ENCODE assay signal across 23 cellular contexts in genomic region chr22:49020314-49020713, GRCh38.
A peak's percentile ranks its signal among the peaks of the same experiment; 100 is the strongest.
DNase-seq lines count a peak whose midpoint lies in the region; ATAC-seq, FAIRE-seq and TF ChIP-seq lines count a peak whose summit lies in the region.
"Had no signal": no experiment of that assay in that cellular context is flagged by ENCODE, and none has a peak within 500 bp of the region (broad histone marks: within the 10 kb centered on the region; RNA-seq: fewer than 3 reads in every experiment).

No MANE protein-coding gene starts in this region.

- no peak for FAIRE-seq in HepG2 (lab: Jason Lieb, UNC)
- FAIRE-seq in frontal cortex (lab: Jason Lieb, UNC): no peak
- FAIRE-seq: A204.1, GM12891, GM19239 had no signal

- ATAC-seq in lower lobe of right lung: no peak
- no peak for ATAC-seq in sciatic nerve
- no peak for ATAC-seq in HepG2

- DNase-seq in chondrocyte (ENCODE audit: low spot score) (peak; percentile 21), coronary artery (ENCODE audit: low spot score) (peak; percentile 21), lower lobe of right lung (peak; percentile 14), sciatic nerve (ENCODE audit: low spot score) (peak; percentile 5), HepG2 (ENCODE audit: low spot score) (no peak), mesendoderm (no peak), GM19240 (ENCODE audit: insufficient read length, low spot score) (no peak), frontal cortex (ENCODE audit: low spot score in 2 of 2) (no peak)
- DNase-seq: ACHN; BE2C; C1 segment of cervical spinal cord; CD4-positive, CD25-positive, alpha-beta regulatory T cell; COR-L47; DMS 273 treated with DMSO at 0.1 percent for 48 hours; DMS53; DND-41; EL; GM23248 had no signal

- TF ChIP-seq RAD21 in HepG2 (CRISPR knock-in tag; IDR thresholded peaks at IDR 0.05): no peak

- peaks cover 3% of the 10 kb centered on the region for H3K27me3 Mint-ChIP-seq in chondrocyte (ENCODE audit: low read depth)
- H3K27me3 Mint-ChIP-seq: CD4-positive, CD25-positive, alpha-beta regulatory T cell had no signal

- no peak overlapping the region for H3K4ac ChIP-seq in mesendoderm (ENCODE audit: low read depth, low read length)

- H3K23ac ChIP-seq in mesendoderm (ENCODE audit: low read length): no peak overlapping the region

- no TSS peak for BruUV-seq in HepG2 (replicated peaks; lab: Mats Ljungman, UMichigan)

- no peak for TF ChIP-seq POLR2A in HepG2 (IDR thresholded peaks at IDR 0.05; ENCODE audit: insufficient read depth in 1 of 2, low read depth in 2 of 2, low read length in 2 of 2)

- H3K79me1 ChIP-seq in mesendoderm (ENCODE audit: low read length): no peaks in the 10 kb centered on the region

- no peaks in the 10 kb centered on the region for H3K9me3 ChIP-seq in lower lobe of right lung
- no peaks in the 10 kb centered on the region for H3K9me3 ChIP-seq in HepG2 (ENCODE audit: low read length)
- H3K9me3 ChIP-seq: BE2C, HAP-1 had no signal

- peaks cover 8% of the 10 kb centered on the region for H3K4me1 ChIP-seq in lower lobe of right lung
- peaks cover 15% of the 10 kb centered on the region for H3K4me1 ChIP-seq in HepG2 (ENCODE audit: insufficient read depth, low read length)
- no peaks in the 10 kb centered on the region for H3K4me1 ChIP-seq in mesendoderm (ENCODE audit: control insufficient read depth, low read depth, low read length)
- H3K4me1 ChIP-seq: BE2C, HAP-1 had no signal

- H3K18ac ChIP-seq in mesendoderm (ENCODE audit: low read length): no peak overlapping the region

- POLR2A ChIA-PET in HepG2 (lab: Yijun Ruan, JAX): no interaction called here

- H3K4me1 Mint-ChIP-seq in chondrocyte (ENCODE audit: low read depth): no peaks in the 10 kb centered on the region
- H3K4me1 Mint-ChIP-seq: CD4-positive, CD25-positive, alpha-beta regulatory T cell; CD8-positive, alpha-beta memory T cell had no signal

- no peak overlapping the region for H2AFZ ChIP-seq in HepG2 (ENCODE audit: low read length)
- H2AFZ ChIP-seq: GM23248 had no signal

- no peaks in the 10 kb centered on the region for H3K36me3 Mint-ChIP-seq in chondrocyte (ENCODE audit: low read depth)
- H3K36me3 Mint-ChIP-seq: CD4-positive, CD25-positive, alpha-beta regulatory T cell; CD8-positive, alpha-beta memory T cell had no signal

- no peak overlapping the region for H2BK15ac ChIP-seq in mesendoderm (replicated peaks; ENCODE audit: low read depth)

- no peaks in the 10 kb centered on the region for H4K20me1 ChIP-seq in HepG2 (ENCODE audit: insufficient read depth, low read length)

- no peak overlapping the region for H2AK5ac ChIP-seq in mesendoderm (ENCODE audit: low read length)

- no peak overlapping the region for H3K4me3 ChIP-seq in coronary artery
- no peak overlapping the region for H3K4me3 ChIP-seq in lower lobe of right lung
- H3K4me3 ChIP-seq in HepG2 (replicated peaks in 1 of 3; ENCODE audit: insufficient read depth in 1 of 3, low read depth in 2 of 3, low read length in 3 of 3): no peak overlapping the region
- no peak overlapping the region for H3K4me3 ChIP-seq in mesendoderm (ENCODE audit: low read length)
- H3K4me3 ChIP-seq: GM23248, HAP-1 had no signal

- H4K5ac ChIP-seq in mesendoderm (ENCODE audit: low read length): no peak overlapping the region

- TF ChIP-seq EP300 in HepG2 (IDR thresholded peaks at IDR 0.05; ENCODE audit: low read depth in 2 of 2, low read length in 2 of 2) (no peak), HepG2 (CRISPR knock-in tag; IDR thresholded peaks at IDR 0.05; ENCODE audit: borderline replicate concordance) (no peak)

- no peak overlapping the region for H3K4me2 ChIP-seq in HepG2 (ENCODE audit: low read depth, low read length)
- no peak overlapping the region for H3K4me2 ChIP-seq in mesendoderm (ENCODE audit: low read length)

- no peak overlapping the region for H4K8ac ChIP-seq in mesendoderm (ENCODE audit: low read depth, low read length)

- no peak overlapping the region for H3K56ac ChIP-seq in mesendoderm (ENCODE audit: low read length)

- WGBS in HepG2 (ENCODE audit: low lambda C conversion rate): 19% methylated on average over 7 of the region's 7 CpGs
- WGBS in mesendoderm (ENCODE audit: extremely low coverage, insufficient coverage, low lambda C conversion rate): no CpG with 5 or more reads among the region's 7 CpGs

- H3K27ac ChIP-seq in coronary artery (no peak overlapping the region), lower lobe of right lung (no peak overlapping the region), HepG2 (ENCODE audit: extremely low read length, insufficient read depth, low read length) (no peak overlapping the region), mesendoderm (ENCODE audit: low read depth, low read length) (no peak overlapping the region)
- H3K27ac ChIP-seq: GM23248 had no signal

- CTCF ChIA-PET in HepG2 (lab: Yijun Ruan, JAX; ENCODE audit: low intra/inter-chr PET ratio, low total read pairs): no interaction called here

- no peak overlapping the region for H3K9ac ChIP-seq in HepG2 (ENCODE audit: insufficient read depth, low read depth, low read length)
- H3K9ac ChIP-seq in mesendoderm (ENCODE audit: low read length): no peak overlapping the region
- H3K9ac ChIP-seq: GM23248 had no signal

- in situ Hi-C loops in HepG2 (cut with HindIII; ENCODE audit: extremely low pct_ligation_motif_present, low pct_unique_long_range_greater_than_20kb): no loop called here

- TF ChIP-seq CTCF in chondrocyte (IDR thresholded peaks at IDR 0.05) (no peak), coronary artery (IDR thresholded peaks at IDR 0.05) (no peak), lower lobe of right lung (IDR thresholded peaks at IDR 0.05) (no peak), HepG2 (CRISPR knock-in tag; IDR thresholded peaks at IDR 0.05) (no peak)

- H2BK5ac ChIP-seq in mesendoderm (ENCODE audit: low read length): no peak overlapping the region

- H3K36me3 ChIP-seq in lower lobe of right lung: no peaks in the 10 kb centered on the region
- no peaks in the 10 kb centered on the region for H3K36me3 ChIP-seq in HepG2 (replicated peaks in 1 of 2; ENCODE audit: control insufficient read depth in 1 of 2, insufficient read depth in 2 of 2, low read length in 2 of 2)
- no peaks in the 10 kb centered on the region for H3K36me3 ChIP-seq in mesendoderm (ENCODE audit: control insufficient read depth, insufficient read depth, low read length)
- H3K36me3 ChIP-seq: BE2C, HAP-1 had no signal

- no peaks in the 10 kb centered on the region for H3K27me3 ChIP-seq in lower lobe of right lung (ENCODE audit: low read depth)
- peaks cover 21 to 89% of the 10 kb centered on the region in 2 experiments; a peak in 4 of 5 replicates for H3K27me3 ChIP-seq in HepG2 (ENCODE audit: control insufficient read depth in 1 of 2, insufficient read depth in 2 of 2, low read length in 2 of 2)
- no peaks in the 10 kb centered on the region for H3K27me3 ChIP-seq in mesendoderm (ENCODE audit: insufficient read depth, low read length, poor library complexity)
- H3K27me3 ChIP-seq: BE2C had no signal

- no peaks in the 10 kb centered on the region for H3K79me2 ChIP-seq in HepG2 (ENCODE audit: insufficient read depth, low read length)
- no peaks in the 10 kb centered on the region for H3K79me2 ChIP-seq in mesendoderm (ENCODE audit: control insufficient read depth, insufficient read depth, low read length)

- intact Hi-C loops in lower lobe of right lung (cut with DNase I): no loop called here
- intact Hi-C loops in sciatic nerve (cut with DNase I): no loop called here
- intact Hi-C loops in HepG2 (cut with micrococcal nuclease; ENCODE audit: unreplicated experiment): no loop called here

- H3K27ac Mint-ChIP-seq in chondrocyte (ENCODE audit: unreplicated experiment): no peak overlapping the region
- H3K27ac Mint-ChIP-seq: CD4-positive, CD25-positive, alpha-beta regulatory T cell; CD8-positive, alpha-beta memory T cell had no signal

- H3K9me3 Mint-ChIP-seq in chondrocyte (ENCODE audit: low read depth): no peaks in the 10 kb centered on the region
- H3K9me3 Mint-ChIP-seq: CD8-positive, alpha-beta memory T cell had no signal

- no peak overlapping the region for H2BK120ac ChIP-seq in mesendoderm (ENCODE audit: low read depth, low read length)

- no peak overlapping the region for H3K4me3 Mint-ChIP-seq in chondrocyte (ENCODE audit: unreplicated experiment)
- H3K4me3 Mint-ChIP-seq: CD4-positive, CD25-positive, alpha-beta regulatory T cell; CD8-positive, alpha-beta memory T cell had no signal

TF ChIP-seq in HepG2, 621 proteins besides CTCF, POLR2A, EP300 and RAD21:
- TF ChIP-seq ZNF607 (CRISPR knock-in tag; IDR thresholded peaks at IDR 0.05; ENCODE audit: borderline replicate concordance) (no peak), ZXDC (CRISPR knock-in tag; IDR thresholded peaks at IDR 0.05) (no peak), ZSCAN30 (CRISPR knock-in tag; IDR thresholded peaks at IDR 0.05) (no peak)

Comparison
In these comparisons a context has a peak if more than half of its experiments do, and no peak if none do; other contexts are left out.
1. DNase-seq: peak in chondrocyte (single experiment), coronary artery (single experiment), lower lobe of right lung (single experiment) and sciatic nerve (single experiment); none in HepG2 (single experiment), mesendoderm (single experiment), GM19240 (single experiment) and frontal cortex (0 of 2).